Comparison of ENCODE assay signal across 8 cellular contexts in genomic region chr12:10749700-10750384, GRCh38. TPM values are rescaled to one million over a fixed set of nuclear protein-coding genes. Genes with fewer than 3 reads are reported as not detected.
DNase-seq lines count a peak whose midpoint lies in the region; ATAC-seq and TF ChIP-seq lines count a peak whose summit lies in the region.

No MANE protein-coding gene starts in this region.

- peak; percentile 74 for DNase-seq in BJ (ENCODE audit: low read depth)
- DNase-seq in GM19238 (ENCODE audit: insufficient read length, low spot score): peak; percentile 40
- peak; percentile 70 for DNase-seq in NCI-H526 treated with DMSO at 0.1 percent for 48 hours (lab: John Stamatoyannopoulos, UW)
- peak; percentile 58 to 60 for DNase-seq in activated CD4-positive, alpha-beta T cell treated with anti-CD3 and anti-CD28 coated beads, Interleukin-2, amount 50 U/mL, for 4 hours
- DNase-seq in ecto neural progenitor cell (ENCODE audit: low spot score): peak; percentile 77
- DNase-seq in lung (ENCODE audit: low spot score): peak; percentile 73
- DNase-seq in stimulated activated CD4-positive, alpha-beta T cell treated with anti-CD3 and anti-CD28 coated beads, TNF-alpha, amount 100 ng/mL, for 48 hours (ENCODE audit: low read depth in 3 of 3): peak; percentile 30 to 53 (median 41)

- WGBS in lung, 2 donors: 9% methylated on average over 17 of the region's 17 CpGs

- H3K4me1 ChIP-seq in lung (ENCODE audit: control insufficient read depth in 2 of 2, insufficient read depth in 2 of 2, low read length in 2 of 2): no peaks in the 10 kb centered on the region

- ATAC-seq in HG03442 (IDR thresholded peaks at IDR 0.05; ENCODE audit: unreplicated experiment) (peak; percentile 89), lung (ENCODE audit: insufficient read depth, low FRiP score) (peak; percentile 96)

- H3K36me3 ChIP-seq in BJ (ENCODE audit: control insufficient read depth, insufficient read depth, low read length): no peaks in the 10 kb centered on the region
- no peaks in the 10 kb centered on the region for H3K36me3 ChIP-seq in lung (ENCODE audit: control insufficient read depth in 2 of 2, insufficient read depth in 2 of 2, low read length in 2 of 2)

- no peak overlapping the region for H3K27ac ChIP-seq in lung (ENCODE audit: low read depth in 1 of 2, low read length in 1 of 2)

- H3K27me3 ChIP-seq in BJ (ENCODE audit: control insufficient read depth, insufficient read depth, low read length) (no peaks in the 10 kb centered on the region; the same call in 1 of the 2 replicates), lung (ENCODE audit: control insufficient read depth, insufficient read depth) (no peaks in the 10 kb centered on the region)

- H3K9me3 ChIP-seq in lung (ENCODE audit: control insufficient read depth in 2 of 2, insufficient read depth in 1 of 2, low read length in 1 of 2): no peaks in the 10 kb centered on the region

- peak overlapping the region; percentile 22 for H3K4me3 ChIP-seq in BJ (ENCODE audit: low read depth, low read length)
- no peak overlapping the region for H3K4me3 ChIP-seq in lung

- CTCF ChIA-PET in BJ (lab: Yijun Ruan, JAX): interaction anchor here (0.6 to 2.2 kb wide), 39 partner anchors 8 to 1263 kb away, joined by 3 to 15 read pairs (median 5); partner anchors contain the start of gene YBX3

- TF ChIP-seq CTCF in BJ (IDR thresholded peaks at IDR 0.05; ENCODE audit: insufficient read depth, low read depth, low read length) (peak; percentile 86; the same call in 1 of the 2 replicates), lung (IDR thresholded peaks at IDR 0.05; ENCODE audit: control extremely low read depth, extremely low read depth) (peak; percentile 92)

- POLR2A ChIA-PET in BJ (lab: Charles Lee): no interaction called here

RNA-seq across cellular contexts. Expression of gene YBX3, which starts 26.7 kb away (rescaled TPM):
- 81.4 and 142 TPM in 2 replicates for polyA plus RNA-seq in BJ (2011; rRNA removed)
- polyA minus RNA-seq in BJ (2011; rRNA and poly(A)+ RNA removed): 84.1 and 110 TPM in 2 replicates
- 100 to 1,000 TPM; 134 to 299 TPM for total RNA-seq in lung
- polyA plus RNA-seq in lung: 100 to 1,000 TPM; 228 to 276 TPM

RNA-seq across cellular contexts. Expression of gene TAS2R7, which starts 52.6 kb away (rescaled TPM):
- polyA plus RNA-seq in BJ (2011; rRNA removed) (not detected in 2 replicates), lung (not detected)
- 0.21 TPM in 1 of 2 replicates, not detected in the other for polyA minus RNA-seq in BJ (2011; rRNA and poly(A)+ RNA removed)
- under 1 TPM in 1 of 2 donors, not detected in 1; 0.31 TPM for total RNA-seq in lung

RNA-seq across cellular contexts. Expression of gene TAS2R8, which starts 57.2 kb away (rescaled TPM):
- polyA plus RNA-seq in BJ (2011; rRNA removed): not detected in 2 replicates
- 0.14 TPM in 1 of 2 replicates, not detected in the other for polyA minus RNA-seq in BJ (2011; rRNA and poly(A)+ RNA removed)
- not detected for total RNA-seq in lung
- not detected for polyA plus RNA-seq in lung
